Comparison of ENCODE assay signal across 29 cellular contexts in the genomic region with DNA sequence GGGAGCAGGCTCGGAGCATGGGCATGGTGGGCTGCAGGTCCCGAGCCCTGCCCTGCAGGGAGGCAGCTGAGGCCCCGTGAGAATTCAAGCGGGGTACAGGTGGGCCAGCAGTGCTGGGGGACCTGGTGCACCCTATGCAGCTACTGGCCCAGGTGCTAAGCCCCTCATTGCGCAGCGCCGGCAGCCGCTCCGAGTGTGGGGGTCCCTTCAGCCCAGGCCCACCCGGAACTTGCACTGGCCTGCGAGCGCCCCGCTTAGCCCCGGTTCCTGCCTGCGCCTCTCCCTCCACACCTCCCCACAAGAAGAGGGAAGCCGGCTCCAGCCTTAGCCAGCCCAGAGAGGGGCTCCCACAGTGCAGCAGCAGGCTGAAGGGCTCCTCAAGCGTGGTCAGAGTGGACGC.
"Had no signal": no experiment of that assay in that cellular context is flagged by ENCODE, and none has a peak within 500 bp of the region (broad histone marks: within the 10 kb centered on the region; RNA-seq: fewer than 3 reads in every experiment).

No MANE protein-coding gene starts in this region.

- H3K36me3 ChIP-seq: brain microvascular endothelial cell, esophagus muscularis mucosa, gastrocnemius medialis, WERI-Rb-1 had no signal

- H3K27me3 ChIP-seq: brain microvascular endothelial cell, esophagus muscularis mucosa, foreskin keratinocyte, gastrocnemius medialis had no signal

- H3K4me1 ChIP-seq: esophagus muscularis mucosa, foreskin keratinocyte, gastrocnemius medialis had no signal

- DNase-seq: activated B cell treated with CpG ODN at 0.5 μM for 24 hours; activated CD4-positive, alpha-beta T cell treated with anti-CD3 and anti-CD28 coated beads for 48 hours; activated CD4-positive, alpha-beta T cell treated with anti-CD3 and anti-CD28 coated beads, Interleukin-2, amount 50 U/mL, for 1 hour; activated CD4-positive, alpha-beta T cell treated with anti-CD3 and anti-CD28 coated beads, Interleukin-2, amount 50 U/mL, for 48 hours; activated CD8-positive, alpha-beta memory T cell treated with anti-CD3 and anti-CD28 coated beads for 24 hours; activated CD8-positive, alpha-beta T cell treated with anti-CD3 and anti-CD28 coated beads for 36 hours; activated effector memory CD4-positive, alpha-beta T cell treated with Interleukin-2 at 50 U/mL for 16 hours; activated naive CD4-positive, alpha-beta T cell; activated naive CD4-positive, alpha-beta T cell treated with anti-CD3 and anti-CD28 coated beads, Interleukin-2, amount 10 ng/mL, durations not matched to agents 7 days and 5 days; activated naive CD8-positive, alpha-beta T cell treated with anti-CD3 and anti-CD28 coated beads, Interleukin-2, amount 10 ng/mL, durations not matched to agents 7 days and 5 days; activated T-cell treated with anti-CD3 and anti-CD28 coated beads, Interleukin-2, amount 50 U/mL, for 4 hours; anterior cingulate cortex; brain microvascular endothelial cell; caudate nucleus; cortex of kidney; dermis blood vessel endothelial cell; effector CD4-positive, alpha-beta T cell; effector memory CD8-positive, alpha-beta T cell; erythroblast; foreskin keratinocyte; gastrocnemius medialis; T-helper 17 cell; T1000; WERI-Rb-1 had no signal

- H3K27ac ChIP-seq: brain microvascular endothelial cell, esophagus muscularis mucosa, foreskin keratinocyte, gastrocnemius medialis, WERI-Rb-1 had no signal

- H3K4me3 ChIP-seq: esophagus muscularis mucosa, gastrocnemius medialis had no signal

- ATAC-seq: activated CD4-positive, CD25-positive, alpha-beta regulatory T cell treated with anti-CD3 and anti-CD28 coated beads, Interleukin-2, amount 50 U/mL, for 24 hours; activated CD8-positive, alpha-beta T cell treated with anti-CD3 and anti-CD28 coated beads for 36 hours; activated naive CD4-positive, alpha-beta T cell treated with anti-CD3 and anti-CD28 coated beads, Interleukin-2, amount 50 U/mL, for 72 hours; activated T-cell treated with anti-CD3 and anti-CD28 coated beads, Interleukin-2, amount 50 U/mL, for 4 hours; activated T-helper 17 cell treated with anti-CD3 and anti-CD28 coated beads, Interleukin-2, amount 50 U/mL, for 72 hours; effector memory CD8-positive, alpha-beta T cell; foreskin keratinocyte; gastrocnemius medialis; SK-N-SH treated with all-trans-retinoic acid at 6 μM for 48 hours; T-helper 17 cell had no signal

- H3K9me3 ChIP-seq: esophagus muscularis mucosa, gastrocnemius medialis had no signal
